In the genomic region with DNA sequence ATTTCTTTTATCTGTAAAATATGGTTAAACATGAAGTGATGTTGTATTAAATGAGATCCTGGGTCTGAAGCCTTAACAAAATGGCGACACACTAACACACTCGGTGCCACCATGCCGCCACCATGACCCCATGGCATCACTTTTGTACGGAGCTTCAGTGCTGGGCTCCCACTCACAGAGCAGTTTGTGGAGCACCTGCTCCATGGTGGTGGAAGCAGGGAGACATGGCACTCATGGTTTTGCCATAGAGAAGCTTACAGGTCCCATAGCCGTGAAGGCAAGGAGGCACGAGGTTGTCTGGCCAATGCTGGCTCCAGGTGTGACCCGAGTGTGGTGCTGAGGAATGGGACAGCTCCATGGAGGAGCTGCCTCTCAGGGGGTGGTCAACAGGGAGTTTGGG, we compare ENCODE assay signal across 26 cellular contexts.
"Had no signal": no experiment of that assay in that cellular context is flagged by ENCODE, and none has a peak within 500 bp of the region (broad histone marks: within the 10 kb centered on the region; RNA-seq: fewer than 3 reads in every experiment).

No MANE protein-coding gene starts in this region.

- H3K36me3 ChIP-seq: esophagus squamous epithelium, gastrocnemius medialis, heart left ventricle, left lung, lower lobe of right lung had no signal

- H3K4me3 ChIP-seq: coronary artery, esophagus squamous epithelium, gastrocnemius medialis, heart left ventricle, hepatocyte, left lung, lower lobe of right lung, mucosa of descending colon had no signal

- FAIRE-seq: colon, endometrium, kidney had no signal

- H3K4me1 ChIP-seq: esophagus squamous epithelium, gastrocnemius medialis, heart left ventricle, left lung, lower lobe of right lung had no signal

- H3K4me2 ChIP-seq: hepatocyte had no signal

- ATAC-seq: effector memory CD8-positive, alpha-beta T cell; esophagus mucosa; gastrocnemius medialis; heart left ventricle; left cardiac atrium; left lung; left ventricle myocardium superior; lower lobe of right lung; mucosa of descending colon had no signal

- DNase-seq: cerebellar nuclear complex; dermis blood vessel endothelial cell; effector CD4-positive, alpha-beta T cell; effector memory CD8-positive, alpha-beta T cell; endodermal cell; erythroblast; esophagus squamous epithelium; foreskin melanocyte; gastrocnemius medialis; immature natural killer cell; islet precursor cell; kidney glomerular epithelial cell; left cardiac atrium; left lung; left ventricle myocardium superior; lower lobe of right lung; mesenchymal stem cell had no signal

- H2AFZ ChIP-seq: hepatocyte had no signal

- H3K27ac ChIP-seq: coronary artery, epithelial cell of prostate, esophagus squamous epithelium, gastrocnemius medialis, heart left ventricle, hepatocyte, left lung, lower lobe of right lung had no signal

- H3K79me2 ChIP-seq: hepatocyte had no signal

- H3K9me3 ChIP-seq: esophagus squamous epithelium, gastrocnemius medialis, heart left ventricle, left lung, lower lobe of right lung, mucosa of descending colon had no signal
